Comparison of ENCODE assay signal across 8 cellular contexts in the genomic region with DNA sequence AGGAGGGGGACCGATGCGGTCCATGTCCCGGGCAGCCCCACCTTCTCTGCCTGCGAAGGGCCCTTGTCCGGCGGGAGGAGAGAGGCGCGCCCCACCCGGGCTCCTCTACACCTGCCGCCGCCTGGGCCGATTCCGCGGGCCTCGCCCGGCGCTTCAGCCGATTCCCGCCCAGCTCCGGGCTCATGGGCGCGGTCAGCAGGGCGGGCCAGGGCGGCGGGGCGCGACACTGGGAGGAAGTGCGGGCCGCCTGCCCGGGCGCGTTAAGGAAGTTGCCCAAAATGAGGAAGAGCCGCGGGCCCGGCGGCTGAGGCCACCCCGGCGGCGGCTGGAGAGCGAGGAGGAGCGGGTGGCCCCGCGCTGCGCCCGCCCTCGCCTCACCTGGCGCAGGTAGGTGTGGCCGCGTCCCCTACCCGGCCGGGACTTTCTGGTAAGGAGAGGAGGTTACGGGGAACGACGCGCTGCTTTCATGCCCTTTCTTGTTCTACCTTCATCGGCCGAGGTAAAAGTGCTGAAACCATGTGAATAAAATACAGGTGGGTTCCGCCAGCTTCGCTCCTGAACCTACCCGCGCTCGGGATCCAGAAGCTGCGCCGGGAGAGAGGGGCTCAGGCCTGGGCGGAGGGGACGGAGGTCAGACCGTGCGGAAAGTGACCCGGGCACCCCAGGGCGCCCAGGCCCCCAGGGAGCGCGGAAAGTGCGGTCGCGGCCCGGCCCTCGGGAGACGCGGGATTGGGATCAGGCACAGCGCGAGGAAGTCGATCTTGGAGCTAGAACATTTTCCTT. TPM values are rescaled to one million over a fixed set of nuclear protein-coding genes. Genes with fewer than 3 reads are reported as not detected.
DNase-seq lines count a peak whose midpoint lies in the region; ATAC-seq and TF ChIP-seq lines count a peak whose summit lies in the region.

A gene (plus strand): TSS at position 313 of the 783 bp plus-strand sequence. CDS start 42,080 bp downstream, outside the sequence.

- H3K4me2 ChIP-seq in GM23338: peak within 1 kb of the TSS; percentile 91

- peaks cover 4% of the 10 kb centered on the region; the same call in 1 of the 3 replicates for H3K4me1 Mint-ChIP-seq in GM23338
- peaks cover 4% of the 10 kb centered on the region for H3K4me1 Mint-ChIP-seq in activated naive CD8-positive, alpha-beta T cell (ENCODE audit: low read depth)

- ATAC-seq in GM23338 (peak; percentile 94), GM18858 (IDR thresholded peaks at IDR 0.05; ENCODE audit: unreplicated experiment) (no peak)

- H3K36me3 ChIP-seq in GM23338 (ENCODE audit: insufficient read depth) (no peaks in the 10 kb centered on the region), stomach (no peaks in the 10 kb centered on the region)

- intact Hi-C loops in stomach (cut with DNase I; ENCODE audit: low total_unique reads): no loop called here

- H3K9me2 ChIP-seq in GM23338 (ENCODE audit: insufficient read depth): no peaks in the 10 kb centered on the region

- no peak within 1 kb of the TSS for H3K27ac Mint-ChIP-seq in GM23338
- H3K27ac Mint-ChIP-seq in activated naive CD8-positive, alpha-beta T cell: no peak within 1 kb of the TSS

- H3K79me2 ChIP-seq in GM23338 (replicated peaks; ENCODE audit: insufficient read depth): no peaks in the 10 kb centered on the region

- H3K36me3 Mint-ChIP-seq in GM23338 (ENCODE audit: low read depth): no peaks in the 10 kb centered on the region
- H3K36me3 Mint-ChIP-seq in activated naive CD8-positive, alpha-beta T cell: no peaks in the 10 kb centered on the region

- H3K4me3 Mint-ChIP-seq in GM23338: peak within 1 kb of the TSS; percentile 88
- H3K4me3 Mint-ChIP-seq in activated naive CD8-positive, alpha-beta T cell: peak within 1 kb of the TSS; percentile 69

- no peaks in the 10 kb centered on the region for H4K20me1 ChIP-seq in GM23338 (replicated peaks; ENCODE audit: insufficient read depth)

- no peak for TF ChIP-seq EP300 in stomach (IDR thresholded peaks at IDR 0.05)

- peak within 1 kb of the TSS; percentile 95 for H2AFZ ChIP-seq in GM23338

- no peak for TF ChIP-seq POLR2A in stomach (IDR thresholded peaks at IDR 0.05)

- WGBS in stomach, 5 donors: 1 to 3% (median 2%) methylated on average over 39 to 82 of the region's 82 CpGs

- peaks cover 20% of the 10 kb centered on the region for H3K27me3 Mint-ChIP-seq in GM23338 (ENCODE audit: insufficient read depth, low read depth, poor library complexity)
- peaks cover 46% of the 10 kb centered on the region for H3K27me3 Mint-ChIP-seq in activated naive CD8-positive, alpha-beta T cell

- no peaks in the 10 kb centered on the region for H3K9me3 ChIP-seq in stomach

- peak; percentile 31 to 58 for DNase-seq in NCI-H187 (lab: John Stamatoyannopoulos, UW)
- no peak for DNase-seq in NCI-H187 treated with DMSO at 0.1 percent for 48 hours (lab: John Stamatoyannopoulos, UW)
- peak; percentile 80 for DNase-seq in GM23338 (ENCODE audit: low spot score)
- DNase-seq in NCI-H128 (lab: John Stamatoyannopoulos, UW; ENCODE audit: unreplicated experiment): peak; percentile 34
- DNase-seq in islet precursor cell: peak; percentile 67
- DNase-seq in stomach: peak; percentile 79

- H3F3A ChIP-seq in GM23338 (replicated peaks; ENCODE audit: low read depth): 0 out of 2 replicates have a peak, but pooled peaks cover 3% of the 10 kb centered on the region

- H3K27me3 ChIP-seq in GM23338 (ENCODE audit: insufficient read depth) (peaks cover 29% of the 10 kb centered on the region), stomach (peaks cover 0 to 32% (median 5%) of the 10 kb centered on the region in 3 donors)

- H3K4me1 ChIP-seq in GM23338 (ENCODE audit: insufficient read depth): peaks cover 15% of the 10 kb centered on the region
- peaks cover 0 to 51% (median 21%) of the 10 kb centered on the region in 4 donors for H3K4me1 ChIP-seq in stomach

- TF ChIP-seq CTCF in GM23338 (conservative IDR thresholded peaks at IDR 0.05; ENCODE audit: low read depth in 2 of 2) (no peak), stomach (IDR thresholded peaks at IDR 0.05) (no peak)

- H3K27ac ChIP-seq in GM23338 (ENCODE audit: low read depth) (no peak within 1 kb of the TSS), stomach (peak within 1 kb of the TSS; percentile 69 to 87 (median 80))

- H3K9me3 Mint-ChIP-seq in GM23338: no peaks in the 10 kb centered on the region
- H3K9me3 Mint-ChIP-seq in activated naive CD8-positive, alpha-beta T cell (ENCODE audit: low read depth): no peaks in the 10 kb centered on the region

- peak within 1 kb of the TSS; percentile 78 for H3K4me3 ChIP-seq in GM23338
- peak within 1 kb of the TSS; percentile 46 to 62 (median 56) for H3K4me3 ChIP-seq in stomach

TF ChIP-seq in GM23338, 12 proteins besides CTCF, POLR2A, EP300 and RAD21 (continues in another document):
- TF ChIP-seq JUNB (IDR thresholded peaks at IDR 0.05; ENCODE audit: unreplicated experiment) (no peak), EZH2phosphoT487 (IDR thresholded peaks at IDR 0.05; ENCODE audit: unreplicated experiment) (no peak), CREB1 (CRISPR knock-in tag; IDR thresholded peaks at IDR 0.05; ENCODE audit: low read depth) (no peak), STAT1 (IDR thresholded peaks at IDR 0.05; ENCODE audit: unreplicated experiment) (no peak)
- TF ChIP-seq, protein P1, sequence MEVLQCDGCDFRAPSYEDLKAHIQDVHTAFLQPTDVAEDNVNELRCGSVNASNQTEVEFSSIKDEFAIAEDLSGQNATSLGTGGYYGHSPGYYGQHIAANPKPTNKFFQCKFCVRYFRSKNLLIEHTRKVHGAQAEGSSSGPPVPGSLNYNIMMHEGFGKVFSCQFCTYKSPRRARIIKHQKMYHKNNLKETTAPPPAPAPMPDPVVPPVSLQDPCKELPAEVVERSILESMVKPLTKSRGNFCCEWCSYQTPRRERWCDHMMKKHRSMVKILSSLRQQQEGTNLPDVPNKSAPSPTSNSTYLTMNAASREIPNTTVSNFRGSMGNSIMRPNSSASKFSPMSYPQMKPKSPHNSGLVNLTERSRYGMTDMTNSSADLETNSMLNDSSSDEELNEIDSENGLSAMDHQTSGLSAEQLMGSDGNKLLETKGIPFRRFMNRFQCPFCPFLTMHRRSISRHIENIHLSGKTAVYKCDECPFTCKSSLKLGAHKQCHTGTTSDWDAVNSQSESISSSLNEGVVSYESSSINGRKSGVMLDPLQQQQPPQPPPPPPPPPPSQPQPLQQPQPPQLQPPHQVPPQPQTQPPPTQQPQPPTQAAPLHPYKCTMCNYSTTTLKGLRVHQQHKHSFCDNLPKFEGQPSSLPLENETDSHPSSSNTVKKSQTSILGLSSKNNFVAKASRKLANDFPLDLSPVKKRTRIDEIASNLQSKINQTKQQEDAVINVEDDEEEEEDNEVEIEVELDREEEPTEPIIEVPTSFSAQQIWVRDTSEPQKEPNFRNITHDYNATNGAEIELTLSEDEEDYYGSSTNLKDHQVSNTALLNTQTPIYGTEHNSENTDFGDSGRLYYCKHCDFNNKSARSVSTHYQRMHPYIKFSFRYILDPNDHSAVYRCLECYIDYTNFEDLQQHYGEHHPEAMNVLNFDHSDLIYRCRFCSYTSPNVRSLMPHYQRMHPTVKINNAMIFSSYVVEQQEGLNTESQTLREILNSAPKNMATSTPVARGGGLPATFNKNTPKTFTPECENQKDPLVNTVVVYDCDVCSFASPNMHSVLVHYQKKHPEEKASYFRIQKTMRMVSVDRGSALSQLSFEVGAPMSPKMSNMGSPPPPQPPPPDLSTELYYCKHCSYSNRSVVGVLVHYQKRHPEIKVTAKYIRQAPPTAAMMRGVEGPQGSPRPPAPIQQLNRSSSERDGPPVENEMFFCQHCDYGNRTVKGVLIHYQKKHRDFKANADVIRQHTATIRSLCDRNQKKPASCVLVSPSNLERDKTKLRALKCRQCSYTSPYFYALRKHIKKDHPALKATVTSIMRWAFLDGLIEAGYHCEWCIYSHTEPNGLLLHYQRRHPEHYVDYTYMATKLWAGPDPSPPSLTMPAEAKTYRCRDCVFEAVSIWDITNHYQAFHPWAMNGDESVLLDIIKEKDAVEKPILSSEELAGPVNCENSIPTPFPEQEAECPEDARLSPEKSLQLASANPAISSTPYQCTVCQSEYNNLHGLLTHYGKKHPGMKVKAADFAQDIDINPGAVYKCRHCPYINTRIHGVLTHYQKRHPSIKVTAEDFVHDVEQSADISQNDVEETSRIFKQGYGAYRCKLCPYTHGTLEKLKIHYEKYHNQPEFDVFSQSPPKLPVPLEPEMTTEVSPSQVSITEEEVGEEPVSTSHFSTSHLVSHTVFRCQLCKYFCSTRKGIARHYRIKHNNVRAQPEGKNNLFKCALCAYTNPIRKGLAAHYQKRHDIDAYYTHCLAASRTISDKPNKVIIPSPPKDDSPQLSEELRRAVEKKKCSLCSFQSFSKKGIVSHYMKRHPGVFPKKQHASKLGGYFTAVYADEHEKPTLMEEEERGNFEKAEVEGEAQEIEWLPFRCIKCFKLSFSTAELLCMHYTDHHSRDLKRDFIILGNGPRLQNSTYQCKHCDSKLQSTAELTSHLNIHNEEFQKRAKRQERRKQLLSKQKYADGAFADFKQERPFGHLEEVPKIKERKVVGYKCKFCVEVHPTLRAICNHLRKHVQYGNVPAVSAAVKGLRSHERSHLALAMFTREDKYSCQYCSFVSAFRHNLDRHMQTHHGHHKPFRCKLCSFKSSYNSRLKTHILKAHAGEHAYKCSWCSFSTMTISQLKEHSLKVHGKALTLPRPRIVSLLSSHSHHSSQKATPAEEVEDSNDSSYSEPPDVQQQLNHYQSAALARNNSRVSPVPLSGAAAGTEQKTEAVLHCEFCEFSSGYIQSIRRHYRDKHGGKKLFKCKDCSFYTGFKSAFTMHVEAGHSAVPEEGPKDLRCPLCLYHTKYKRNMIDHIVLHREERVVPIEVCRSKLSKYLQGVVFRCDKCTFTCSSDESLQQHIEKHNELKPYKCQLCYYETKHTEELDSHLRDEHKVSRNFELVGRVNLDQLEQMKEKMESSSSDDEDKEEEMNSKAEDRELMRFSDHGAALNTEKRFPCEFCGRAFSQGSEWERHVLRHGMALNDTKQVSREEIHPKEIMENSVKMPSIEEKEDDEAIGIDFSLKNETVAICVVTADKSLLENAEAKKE (CRISPR knock-in tag; IDR thresholded peaks at IDR 0.05): no peak

RNA-seq across cellular contexts. Expression of the gene that starts here (rescaled TPM):
- total RNA-seq in GM23338 (2014; rRNA removed; shearing (Covaris generic)): 5.4 and 5.8 TPM in 2 replicates
- polyA plus RNA-seq in GM23338 (2016; fragmentation: Nextera tagmentation; extraction: Ambion mirVana) (1.5 and 2.2 TPM in 2 replicates), stomach (10 to 100 TPM in 2 of 3 donors, 1 to 10 TPM in 1; 7.2 to 16.8 (median 14.0) TPM)
- 10 to 100 TPM in 4 of 5 donors, 1 to 10 TPM in 1; 2.2 to 34.4 (median 24.2) TPM for total RNA-seq in stomach
